20 cellular contexts compared by ENCODE assay signal in the genomic region with DNA sequence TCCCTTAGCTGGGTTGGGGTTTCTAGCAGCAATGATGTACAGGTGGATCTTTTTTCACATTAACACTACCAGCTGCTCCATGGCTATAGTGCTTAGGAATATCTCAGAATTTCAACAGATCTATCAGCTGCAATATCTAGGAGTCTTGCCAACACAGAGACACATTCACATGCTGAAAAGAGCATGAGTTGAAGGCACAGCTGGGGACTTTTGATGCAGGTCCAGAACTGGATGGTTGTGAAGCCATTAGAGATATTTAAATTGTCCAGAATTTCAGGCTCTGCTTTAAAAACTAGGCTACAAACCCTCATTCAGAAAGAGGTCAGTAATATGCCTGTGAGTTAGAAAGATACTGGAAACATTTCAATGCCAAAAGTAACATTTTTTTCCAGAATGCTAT.
A peak's percentile ranks its signal among the peaks of the same experiment; 100 is the strongest.
DNase-seq lines count a peak whose midpoint lies in the region; ATAC-seq, FAIRE-seq and TF ChIP-seq lines count a peak whose summit lies in the region.
"Had no signal": no experiment of that assay in that cellular context is flagged by ENCODE, and none has a peak within 500 bp of the region (broad histone marks: within the 10 kb centered on the region; RNA-seq: fewer than 3 reads in every experiment).

No MANE protein-coding gene starts in this region.

- no peak overlapping the region for H3K4me3 Mint-ChIP-seq in activated T-cell treated with anti-CD3 and anti-CD28 coated beads, Interleukin-2, amount 50 U/mL, for 4 hours
- H3K4me3 Mint-ChIP-seq: natural killer cell had no signal

- POLR2A ChIA-PET in endothelial cell of umbilical vein (lab: Charles Lee): interaction anchor here (1.0 to 1.4 kb wide), 2 partner anchors 18 to 111 kb away, joined by 4 to 5 read pairs; no protein-coding TSS in a partner anchor

- peaks cover 2% of the 10 kb centered on the region for H3K4me1 Mint-ChIP-seq in activated T-cell treated with anti-CD3 and anti-CD28 coated beads, Interleukin-2, amount 50 U/mL, for 4 hours (ENCODE audit: low read depth)

- H3K79me2 ChIP-seq in endothelial cell of umbilical vein (ENCODE audit: control insufficient read depth, insufficient read depth, low read length): no peaks in the 10 kb centered on the region

- H3K9me3 Mint-ChIP-seq in activated T-cell treated with anti-CD3 and anti-CD28 coated beads, Interleukin-2, amount 50 U/mL, for 4 hours: peaks cover 4% of the 10 kb centered on the region

- dilution Hi-C loops in endothelial cell of umbilical vein (cut with MboI; ENCODE audit: extremely low pct_ligation_motif_present, low sequenced_read_pairs): no loop called here

- no peak overlapping the region for H3K4me3 ChIP-seq in endothelial cell of umbilical vein (replicated peaks in 1 of 3; ENCODE audit: insufficient read depth in 1 of 3, low read depth in 1 of 3, low read length in 3 of 3)
- H3K4me3 ChIP-seq: adrenal gland, colonic mucosa, K562, transverse colon had no signal

- peak overlapping the region; percentile 100 for H3K27ac ChIP-seq in endothelial cell of umbilical vein (ENCODE audit: insufficient read depth, low read depth, low read length)
- H3K27ac ChIP-seq: colonic mucosa, transverse colon had no signal

- H3K4me1 ChIP-seq in endothelial cell of umbilical vein (ENCODE audit: control insufficient read depth, extremely low read depth, insufficient read depth, low read length): peaks cover 29% of the 10 kb centered on the region
- H3K4me1 ChIP-seq: colonic mucosa, transverse colon had no signal

- no peaks in the 10 kb centered on the region for H3K9me1 ChIP-seq in endothelial cell of umbilical vein (replicated peaks; ENCODE audit: control insufficient read depth, extremely low read depth, insufficient read depth, low read length)

- no peaks in the 10 kb centered on the region for H4K20me1 ChIP-seq in endothelial cell of umbilical vein (replicated peaks; ENCODE audit: control insufficient read depth, extremely low read depth, insufficient read depth, low read length)

- TF ChIP-seq CTCF in endothelial cell of umbilical vein (IDR thresholded peaks at IDR 0.05; ENCODE audit: extremely low read depth in 1 of 2, insufficient read depth in 1 of 2, low read depth in 1 of 2, low read length in 2 of 2): no peak

- BruUV-seq in endothelial cell of umbilical vein (replicated peaks; lab: Mats Ljungman, UMichigan): no TSS peak

- peaks cover 0 to 5% of the 10 kb centered on the region in 2 experiments for H3K36me3 ChIP-seq in endothelial cell of umbilical vein (ENCODE audit: control insufficient read depth in 2 of 2, extremely low read depth in 1 of 2, insufficient read depth in 2 of 2, low read length in 2 of 2)
- H3K36me3 ChIP-seq: colonic mucosa had no signal

- FAIRE-seq in endothelial cell of umbilical vein (lab: Jason Lieb, UNC): peak; percentile 24
- FAIRE-seq: K562 had no signal

- intact Hi-C loops in endothelial cell of umbilical vein (cut with micrococcal nuclease): loop anchor here (5.0 kb wide), 1 partner anchor 899 kb away; no protein-coding TSS in a partner anchor

- no peak for TF ChIP-seq POLR2A in endothelial cell of umbilical vein (IDR thresholded peaks at IDR 0.05; ENCODE audit: low read depth, low read length)

- CTCF ChIA-PET in endothelial cell of umbilical vein (lab: Charles Lee): interaction anchor here (0.6 to 3.1 kb wide), 12 partner anchors 10 to 171 kb away, joined by 3 to 28 read pairs (median 8); no protein-coding TSS in a partner anchor

- no peaks in the 10 kb centered on the region for H3K9me3 ChIP-seq in endothelial cell of umbilical vein (replicated peaks; ENCODE audit: control insufficient read depth, insufficient read depth, low read length)
- H3K9me3 ChIP-seq: adrenal gland, colonic mucosa, transverse colon had no signal

- no peaks in the 10 kb centered on the region for H3K27me3 Mint-ChIP-seq in activated T-cell treated with anti-CD3 and anti-CD28 coated beads, Interleukin-2, amount 50 U/mL, for 4 hours (ENCODE audit: low read depth)

- no peaks in the 10 kb centered on the region for H3K27me3 ChIP-seq in endothelial cell of umbilical vein (ENCODE audit: control insufficient read depth in 2 of 2, insufficient read depth in 2 of 2, low read length in 2 of 2)
- H3K27me3 ChIP-seq: adrenal gland, colonic mucosa, transverse colon had no signal

- peak; percentile 49 for DNase-seq in GM03348 (ENCODE audit: low spot score)
- peak; percentile 38 for DNase-seq in NCI-H2196 (lab: John Stamatoyannopoulos, UW; ENCODE audit: unreplicated experiment)
- peak; percentile 40 for DNase-seq in endothelial cell of umbilical vein (ENCODE audit: low read depth, low spot score)
- DNase-seq in smooth muscle cell of the brain vasculature (ENCODE audit: low read depth, low spot score): peak; percentile 45
- no peak for DNase-seq in activated T-cell treated with anti-CD3 and anti-CD28 coated beads, Interleukin-2, amount 50 U/mL, for 4 hours
- DNase-seq in SKM-1 treated with dmso at 0.1 percent for 144 hours (lab: John Stamatoyannopoulos, UW; ENCODE audit: unreplicated experiment): no peak
- DNase-seq in NCI-H748 (lab: John Stamatoyannopoulos, UW; ENCODE audit: unreplicated experiment): no peak
- DNase-seq: activated CD4-positive, alpha-beta T cell treated with anti-CD3 and anti-CD28 coated beads for 48 hours; activated T-cell treated with anti-CD3 and anti-CD28 coated beads, Interleukin-2, amount 50 U/mL, for 48 hours; colonic mucosa; H7; left ventricle myocardium superior; natural killer cell; NCI-H187; Right ventricle myocardium superior; stimulated activated CD4-positive, alpha-beta T cell treated with anti-CD3 and anti-CD28 coated beads, Interleukin-2, amount 100 ng/mL, for 24 hours; transverse colon had no signal

- no peak overlapping the region for H2AFZ ChIP-seq in endothelial cell of umbilical vein (ENCODE audit: low read depth, low read length)

- H3K4me2 ChIP-seq in endothelial cell of umbilical vein (ENCODE audit: insufficient read depth, low read length): peak overlapping the region; percentile 82

- H3K9ac ChIP-seq in endothelial cell of umbilical vein (replicated peaks; ENCODE audit: extremely low read depth, insufficient read depth, low read length): peak overlapping the region; percentile 88

- peaks cover 66% of the 10 kb centered on the region for H3K36me3 Mint-ChIP-seq in activated T-cell treated with anti-CD3 and anti-CD28 coated beads, Interleukin-2, amount 50 U/mL, for 4 hours (ENCODE audit: insufficient read depth)

- ATAC-seq in activated T-cell treated with anti-CD3 and anti-CD28 coated beads, Interleukin-2, amount 50 U/mL, for 4 hours: no peak
- ATAC-seq: esophagus mucosa, K562, natural killer cell had no signal

TF ChIP-seq in endothelial cell of umbilical vein, 7 proteins besides CTCF, POLR2A, EP300 and RAD21:
- TF ChIP-seq MYC (IDR thresholded peaks at IDR 0.05; ENCODE audit: low read depth, low read length): no peak
- TF ChIP-seq GATA2 (IDR thresholded peaks at IDR 0.05; ENCODE audit: insufficient read depth, insufficient read length, low read depth, low read length): peak; percentile 61
TF ChIP-seq in endothelial cell of umbilical vein: peak in this region for 1.

Comparison
In these comparisons a context has a peak if more than half of its experiments do, and no peak if none do; other contexts are left out.
1. DNase-seq: peak in GM03348 (single experiment), NCI-H2196 (single experiment), endothelial cell of umbilical vein (single experiment) and smooth muscle cell of the brain vasculature (single experiment); none in activated T-cell treated with anti-CD3 and anti-CD28 coated beads, Interleukin-2, amount 50 U/mL, for 4 hours (single experiment), SKM-1 treated with dmso at 0.1 percent for 144 hours (single experiment) and NCI-H748 (single experiment).